ENCODE assay signal across 8 cellular contexts in the genomic region with DNA sequence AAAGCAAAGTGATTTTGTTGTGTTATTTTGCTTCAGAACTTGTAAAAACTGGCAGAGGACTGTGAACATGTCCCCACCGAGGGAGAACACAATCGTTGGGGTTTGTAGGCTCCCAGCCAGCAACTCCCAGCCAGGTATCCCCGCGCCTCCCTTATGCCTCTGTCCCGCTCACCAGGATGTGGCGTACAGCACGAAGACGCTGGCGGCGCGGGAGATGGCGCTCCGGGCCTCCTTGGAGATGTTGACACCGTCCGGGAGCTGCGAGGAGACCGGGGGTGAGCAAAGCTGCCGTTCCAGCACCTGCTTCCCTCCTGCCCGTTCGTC. TPM values are rescaled to one million over a fixed set of nuclear protein-coding genes. Genes with fewer than 3 reads are reported as not detected.
DNase-seq lines count a peak whose midpoint lies in the region; ATAC-seq and TF ChIP-seq lines count a peak whose summit lies in the region.

No MANE protein-coding gene starts in this region.

- intact Hi-C loops in mucosa of descending colon (cut with DNase I, micrococcal nuclease): loop anchor here (10.0 kb wide), 2 partner anchors 105 to 135 kb away; a partner anchor contains a TSS

- peak overlapping the region; percentile 73 for H3K4me3 ChIP-seq in mucosa of descending colon

- H3K36me3 ChIP-seq in mucosa of descending colon (ENCODE audit: low read depth): no peaks in the 10 kb centered on the region

- peaks cover 15% of the 10 kb centered on the region for H3K4me1 ChIP-seq in mucosa of descending colon (ENCODE audit: low read depth)

- no peaks in the 10 kb centered on the region for H3K9me3 ChIP-seq in mucosa of descending colon

- peak; percentile 7 for ATAC-seq in GM18511 (IDR thresholded peaks at IDR 0.05; ENCODE audit: unreplicated experiment)
- ATAC-seq in HG03432 (IDR thresholded peaks at IDR 0.05; ENCODE audit: unreplicated experiment): peak; percentile 18
- ATAC-seq in mucosa of descending colon: peak; percentile 15

- DNase-seq in brain pericyte (ENCODE audit: low read depth, low spot score) (peak; percentile 20), mucosa of descending colon (no peak), HPDE6-E6E7 (ENCODE audit: extremely low spot score) (no peak), GM19238 (ENCODE audit: insufficient read length, low spot score) (no peak)
- no peak for DNase-seq in stimulated activated CD4-positive, alpha-beta T cell treated with anti-CD3 and anti-CD28 coated beads, Interleukin-15, amount 100 ng/mL, for 24 hours
- DNase-seq in activated CD4-positive, CD25-positive, alpha-beta regulatory T cell treated with anti-CD3 and anti-CD28 coated beads, Interleukin-2, amount 50 U/mL, for 72 hours: no peak

- TF ChIP-seq CTCF in mucosa of descending colon (IDR thresholded peaks at IDR 0.05): no peak

RNA-seq across cellular contexts. Expression of a gene that starts 0.6 kb away (rescaled TPM):
- 10 to 100 TPM; 22.2 to 31.0 (median 28.6) TPM for total RNA-seq in mucosa of descending colon

RNA-seq across cellular contexts. Expression of a gene that starts 0.7 kb away (rescaled TPM):
- total RNA-seq in mucosa of descending colon: under 1 TPM in 2 of 3 donors, not detected in 1; 0.20 to 0.55 TPM

RNA-seq across cellular contexts. Expression of a gene that starts 8.8 kb away (rescaled TPM):
- total RNA-seq in mucosa of descending colon: 10 to 100 TPM; 51.2 to 82.4 (median 56.3) TPM

RNA-seq across cellular contexts. Expression of a gene that starts 33.1 kb away (rescaled TPM):
- 100 to 1,000 TPM in 2 of 3 donors, 10 to 100 TPM in 1; 75.7 to 148 (median 115) TPM for total RNA-seq in mucosa of descending colon

RNA-seq across cellular contexts. Expression of a gene that starts 53.7 kb away (rescaled TPM):
- 10 to 100 TPM; 65.9 to 83.8 (median 70.7) TPM for total RNA-seq in mucosa of descending colon
